Comparison of ENCODE assay signal across 20 cellular contexts in the genomic region with DNA sequence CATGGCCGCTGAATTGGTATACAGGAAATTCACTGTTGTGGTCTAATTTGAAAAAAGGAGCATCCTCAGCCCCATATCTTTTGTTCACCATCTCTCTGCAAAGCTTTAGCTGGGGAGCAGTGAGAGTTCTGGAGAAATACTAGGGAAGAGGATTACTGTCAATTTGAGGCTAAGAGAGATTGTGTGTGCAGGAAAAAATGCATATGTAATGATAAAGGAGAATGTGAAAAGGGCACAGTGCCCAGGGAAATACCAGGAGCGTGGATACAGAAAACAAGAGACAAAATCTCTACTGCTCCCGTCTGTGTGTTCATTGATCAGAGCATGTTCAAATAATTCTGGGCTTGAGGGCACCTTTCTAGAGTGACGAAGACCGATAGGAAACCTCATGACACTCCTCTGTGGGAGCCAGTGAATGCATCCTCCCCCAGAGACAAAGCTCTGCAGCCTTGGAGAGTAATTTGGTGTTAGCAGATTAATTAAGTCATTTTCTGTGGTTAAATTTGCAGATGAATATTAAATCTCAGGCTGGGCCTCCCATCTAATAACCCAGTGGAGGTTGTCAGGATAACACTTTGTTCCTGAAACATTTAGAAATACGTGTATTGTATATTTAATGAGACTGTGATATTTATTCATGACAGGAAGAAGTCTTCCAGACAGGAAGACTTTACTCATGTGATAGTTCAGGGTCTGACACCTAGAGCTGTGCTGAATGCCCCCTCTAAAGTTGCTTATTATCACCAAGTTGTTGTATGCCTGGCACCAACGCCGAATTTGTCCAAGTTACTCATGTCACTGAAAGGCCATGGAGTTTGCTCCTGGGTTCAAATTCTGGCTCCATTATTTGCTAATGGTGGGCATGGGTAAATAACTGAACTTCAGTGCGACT.
A peak's percentile ranks its signal among the peaks of the same experiment; 100 is the strongest.
DNase-seq lines count a peak whose midpoint lies in the region; ATAC-seq and TF ChIP-seq lines count a peak whose summit lies in the region.
"Had no signal": no experiment of that assay in that cellular context is flagged by ENCODE, and none has a peak within 500 bp of the region (broad histone marks: within the 10 kb centered on the region; RNA-seq: fewer than 3 reads in every experiment).

No MANE protein-coding gene starts in this region.

- peak overlapping the region; percentile 60 to 97 (median 89) for H3K27ac Mint-ChIP-seq in CD4-positive, CD25-positive, alpha-beta regulatory T cell
- peak overlapping the region; percentile 80 for H3K27ac Mint-ChIP-seq in CD8-positive, alpha-beta T cell
- peak overlapping the region; percentile 93 for H3K27ac Mint-ChIP-seq in activated CD4-positive, alpha-beta memory T cell treated with anti-CD3 and anti-CD28 coated beads, Interleukin-2, amount 10 ng/mL, durations not matched to agents 7 days and 5 days
- H3K27ac Mint-ChIP-seq in Caco-2 (ENCODE audit: unreplicated experiment) = no peak overlapping the region

- no TSS peak for BruUV-seq in Caco-2 (replicated peaks; lab: Mats Ljungman, UMichigan)

- intact Hi-C loops in CD8-positive, alpha-beta T cell (cut with DNase I, micrococcal nuclease) = loop anchor here in 1 of 2 experiments (5.0 to 10.0 kb wide), 2 partner anchors 162 to 481 kb away; no protein-coding TSS in a partner anchor
- intact Hi-C loops in Caco-2 (cut with micrococcal nuclease; ENCODE audit: unreplicated experiment) = loop anchor here (10.0 kb wide), 1 partner anchor 192 kb away; no protein-coding TSS in a partner anchor

- H3K4me1 Mint-ChIP-seq in CD4-positive, CD25-positive, alpha-beta regulatory T cell = peaks cover 4 to 26% (median 17%) of the 10 kb centered on the region in 4 donors
- peaks cover 26% of the 10 kb centered on the region for H3K4me1 Mint-ChIP-seq in CD8-positive, alpha-beta T cell (ENCODE audit: low read depth)
- H3K4me1 Mint-ChIP-seq in activated CD4-positive, alpha-beta memory T cell treated with anti-CD3 and anti-CD28 coated beads, Interleukin-2, amount 10 ng/mL, durations not matched to agents 7 days and 5 days = peaks cover 28% of the 10 kb centered on the region
- H3K4me1 Mint-ChIP-seq in Caco-2 (ENCODE audit: low read depth, unreplicated experiment) = no peaks in the 10 kb centered on the region

- no peak for ATAC-seq in CD4-positive, CD25-positive, alpha-beta regulatory T cell (ENCODE audit: low read depth in 2 of 2)
- peak; percentile 27 for ATAC-seq in CD8-positive, alpha-beta T cell
- ATAC-seq in HG03354 (IDR thresholded peaks at IDR 0.05; ENCODE audit: poor library complexity, severe bottlenecking, unreplicated experiment) = no peak
- ATAC-seq in GM19023 (IDR thresholded peaks at IDR 0.05; ENCODE audit: unreplicated experiment) = no peak
- ATAC-seq: left lung, upper lobe of right lung had no signal

- no peaks in the 10 kb centered on the region for H3K9me3 Mint-ChIP-seq in CD4-positive, CD25-positive, alpha-beta regulatory T cell
- H3K9me3 Mint-ChIP-seq in CD8-positive, alpha-beta T cell = no peaks in the 10 kb centered on the region
- H3K9me3 Mint-ChIP-seq in activated CD4-positive, alpha-beta memory T cell treated with anti-CD3 and anti-CD28 coated beads, Interleukin-2, amount 10 ng/mL, durations not matched to agents 7 days and 5 days = no peaks in the 10 kb centered on the region
- no peaks in the 10 kb centered on the region for H3K9me3 Mint-ChIP-seq in Caco-2 (ENCODE audit: unreplicated experiment)
- H3K9me3 Mint-ChIP-seq: stimulated activated naive B cell treated with anti-CD40 and anti-IgM and Interleukin-4, amounts not matched to agents 10 μg/mL and 1 μg/mL and 100 μg/mL, for 72 hours had no signal

- peak overlapping the region; percentile 67 to 84 (median 80) for H3K4me3 Mint-ChIP-seq in CD4-positive, CD25-positive, alpha-beta regulatory T cell
- H3K4me3 Mint-ChIP-seq in CD8-positive, alpha-beta T cell = no peak overlapping the region
- peak overlapping the region; percentile 75 for H3K4me3 Mint-ChIP-seq in activated CD4-positive, alpha-beta memory T cell treated with anti-CD3 and anti-CD28 coated beads, Interleukin-2, amount 10 ng/mL, durations not matched to agents 7 days and 5 days
- H3K4me3 Mint-ChIP-seq in Caco-2 (ENCODE audit: unreplicated experiment) = no peak overlapping the region

- POLR2A ChIA-PET in CD8-positive, alpha-beta T cell (lab: Charles Lee) = interaction anchor here (2.2 kb wide), 1 partner anchor 200 kb away, joined by 5 read pairs; no protein-coding TSS in a partner anchor
- POLR2A ChIA-PET in activated CD4-positive, alpha-beta memory T cell treated with anti-CD3 and anti-CD28 coated beads, Interleukin-2, amount 10 ng/mL, durations not matched to agents 7 days and 5 days (lab: Charles Lee) = interaction anchor here (0.7 to 7.3 kb wide), 23 partner anchors 10 to 435 kb away, joined by 3 to 72 read pairs (median 4); no protein-coding TSS in a partner anchor
- POLR2A ChIA-PET in Caco-2 (lab: Charles Lee) = no interaction called here

- H3K9me3 ChIP-seq in CD4-positive, CD25-positive, alpha-beta regulatory T cell (ENCODE audit: control insufficient read depth in 2 of 2, low read length in 2 of 2) = no peaks in the 10 kb centered on the region
- no peaks in the 10 kb centered on the region for H3K9me3 ChIP-seq in CD8-positive, alpha-beta T cell (ENCODE audit: low read length)
- no peaks in the 10 kb centered on the region for H3K9me3 ChIP-seq in effector memory CD4-positive, alpha-beta T cell (ENCODE audit: control insufficient read depth, low read length)
- no peaks in the 10 kb centered on the region for H3K9me3 ChIP-seq in Caco-2
- H3K9me3 ChIP-seq: BLaER1 treated with 17β-estradiol and CSF1 and Interleukin-3, amounts not matched to agents 10 nM and 100 nM; colonic mucosa; left lung; upper lobe of right lung had no signal

- peak in 1 of 3 donors; percentile 23 for DNase-seq in CD4-positive, CD25-positive, alpha-beta regulatory T cell
- DNase-seq in CD8-positive, alpha-beta T cell = no peak
- no peak for DNase-seq in activated CD4-positive, alpha-beta memory T cell treated with anti-CD3 and anti-CD28 coated beads, Interleukin-2, amount 10 ng/mL, durations not matched to agents 7 days and 5 days
- DNase-seq in effector memory CD4-positive, alpha-beta T cell = no peak
- DNase-seq in superior temporal gyrus (ENCODE audit: extremely low spot score) (no peak), Caco-2 (no peak)
- DNase-seq: colonic mucosa; DMS79; IMR-90; left lung; NCI-H2081 treated with DMSO at 0.1 percent for 48 hours; NCI-H526; PC-9; stimulated activated naive B cell treated with anti-CD40 and anti-IgM and Interleukin-4, amounts not matched to agents 10 μg/mL and 1 μg/mL and 100 μg/mL, for 72 hours; upper lobe of right lung had no signal

- H3K36me3 ChIP-seq in CD4-positive, CD25-positive, alpha-beta regulatory T cell (ENCODE audit: control insufficient read depth, insufficient read depth, low read length) = no peaks in the 10 kb centered on the region
- H3K36me3 ChIP-seq in CD8-positive, alpha-beta T cell (ENCODE audit: insufficient read depth, low read length) = no peaks in the 10 kb centered on the region
- no peaks in the 10 kb centered on the region for H3K36me3 ChIP-seq in effector memory CD4-positive, alpha-beta T cell (ENCODE audit: control insufficient read depth, insufficient read depth, low read length)
- H3K36me3 ChIP-seq in Caco-2 (ENCODE audit: control insufficient read depth, insufficient read depth, low read length) = no peaks in the 10 kb centered on the region
- H3K36me3 ChIP-seq: BLaER1 treated with 17β-estradiol and CSF1 and Interleukin-3, amounts not matched to agents 10 nM and 100 nM; colonic mucosa; left lung; upper lobe of right lung had no signal

- peaks cover 53% of the 10 kb centered on the region for H3K4me1 ChIP-seq in CD4-positive, CD25-positive, alpha-beta regulatory T cell (ENCODE audit: control insufficient read depth, insufficient read depth, low read length, poor library complexity, severe bottlenecking)
- peaks cover 12% of the 10 kb centered on the region for H3K4me1 ChIP-seq in CD8-positive, alpha-beta T cell (ENCODE audit: insufficient read depth, low read length)
- H3K4me1 ChIP-seq in effector memory CD4-positive, alpha-beta T cell (ENCODE audit: control insufficient read depth, insufficient read depth, low read length, poor library complexity, severe bottlenecking) = peaks cover 26% of the 10 kb centered on the region
- H3K4me1 ChIP-seq in Caco-2 = no peaks in the 10 kb centered on the region
- H3K4me1 ChIP-seq: colonic mucosa, parathyroid adenoma, upper lobe of right lung had no signal

- CTCF ChIA-PET in CD8-positive, alpha-beta T cell (lab: Charles Lee) = interaction anchor here (0.6 to 23.9 kb wide), 7 partner anchors 11 to 559 kb away, joined by 3 to 677 read pairs (median 5); no protein-coding TSS in a partner anchor
- CTCF ChIA-PET in activated CD4-positive, alpha-beta memory T cell treated with anti-CD3 and anti-CD28 coated beads, Interleukin-2, amount 10 ng/mL, durations not matched to agents 7 days and 5 days (lab: Charles Lee) = interaction anchor here (0.7 to 19.7 kb wide), 12 partner anchors 11 to 291 kb away, joined by 3 to 422 read pairs (median 6); no protein-coding TSS in a partner anchor
- CTCF ChIA-PET in Caco-2 (lab: Charles Lee) = no interaction called here

- H3K27me3 ChIP-seq in CD4-positive, CD25-positive, alpha-beta regulatory T cell (ENCODE audit: control insufficient read depth, insufficient read depth, low read length) = no peaks in the 10 kb centered on the region
- no peaks in the 10 kb centered on the region for H3K27me3 ChIP-seq in CD8-positive, alpha-beta T cell (ENCODE audit: insufficient read depth, low read length)
- no peaks in the 10 kb centered on the region for H3K27me3 ChIP-seq in effector memory CD4-positive, alpha-beta T cell (replicated peaks; ENCODE audit: control insufficient read depth, insufficient read depth, low read length, poor library complexity, severe bottlenecking)
- H3K27me3 ChIP-seq in Caco-2 (replicated peaks; ENCODE audit: control insufficient read depth, insufficient read depth, low read length) = no peaks in the 10 kb centered on the region
- H3K27me3 ChIP-seq: BLaER1 treated with 17β-estradiol and CSF1 and Interleukin-3, amounts not matched to agents 10 nM and 100 nM; colonic mucosa; left lung; upper lobe of right lung had no signal

- no peak for TF ChIP-seq CTCF in CD8-positive, alpha-beta T cell (IDR thresholded peaks at IDR 0.05)
- no peak for TF ChIP-seq CTCF in Caco-2 (IDR thresholded peaks at IDR 0.05; ENCODE audit: insufficient read depth in 1 of 2, low read depth in 1 of 2, low read length in 1 of 2, severe bottlenecking in 1 of 2, unreplicated experiment in 1 of 2)

- peak overlapping the region; percentile 71 for H3K4me3 ChIP-seq in CD4-positive, CD25-positive, alpha-beta regulatory T cell (ENCODE audit: low read depth, low read length)
- no peak overlapping the region for H3K4me3 ChIP-seq in CD8-positive, alpha-beta T cell (ENCODE audit: low read depth, low read length)
- peak overlapping the region; percentile 1 for H3K4me3 ChIP-seq in effector memory CD4-positive, alpha-beta T cell (ENCODE audit: insufficient read depth, low read depth, low read length, poor library complexity, severe bottlenecking)
- H3K4me3 ChIP-seq in Caco-2 (ENCODE audit: low read depth, low read length) = no peak overlapping the region
- H3K4me3 ChIP-seq: BLaER1 treated with 17β-estradiol and CSF1 and Interleukin-3, amounts not matched to agents 10 nM and 100 nM; colonic mucosa; left lung; PC-9; upper lobe of right lung had no signal

- peak overlapping the region; percentile 66 for H3K27ac ChIP-seq in CD4-positive, CD25-positive, alpha-beta regulatory T cell (ENCODE audit: insufficient read depth, low read length, poor library complexity, severe bottlenecking)
- no peak overlapping the region for H3K27ac ChIP-seq in CD8-positive, alpha-beta T cell (ENCODE audit: low read depth, low read length)
- no peak overlapping the region for H3K27ac ChIP-seq in effector memory CD4-positive, alpha-beta T cell (ENCODE audit: insufficient read depth, low read length, poor library complexity, severe bottlenecking)
- H3K27ac ChIP-seq: BLaER1 treated with 17β-estradiol and CSF1 and Interleukin-3, amounts not matched to agents 10 nM and 100 nM; colonic mucosa; epithelial cell of prostate; left lung; parathyroid adenoma; PC-9; upper lobe of right lung had no signal

- no peaks in the 10 kb centered on the region for H3K36me3 Mint-ChIP-seq in CD4-positive, CD25-positive, alpha-beta regulatory T cell
- no peaks in the 10 kb centered on the region for H3K36me3 Mint-ChIP-seq in CD8-positive, alpha-beta T cell
- H3K36me3 Mint-ChIP-seq in activated CD4-positive, alpha-beta memory T cell treated with anti-CD3 and anti-CD28 coated beads, Interleukin-2, amount 10 ng/mL, durations not matched to agents 7 days and 5 days (ENCODE audit: low read depth) = no peaks in the 10 kb centered on the region
- no peaks in the 10 kb centered on the region for H3K36me3 Mint-ChIP-seq in Caco-2 (ENCODE audit: insufficient read depth, unreplicated experiment)
- H3K36me3 Mint-ChIP-seq: stimulated activated naive B cell treated with anti-CD40 and anti-IgM and Interleukin-4, amounts not matched to agents 10 μg/mL and 1 μg/mL and 100 μg/mL, for 72 hours had no signal

- H3K27me3 Mint-ChIP-seq in CD4-positive, CD25-positive, alpha-beta regulatory T cell = no peaks in the 10 kb centered on the region
- no peaks in the 10 kb centered on the region for H3K27me3 Mint-ChIP-seq in CD8-positive, alpha-beta T cell (ENCODE audit: low read depth)
- no peaks in the 10 kb centered on the region for H3K27me3 Mint-ChIP-seq in activated CD4-positive, alpha-beta memory T cell treated with anti-CD3 and anti-CD28 coated beads, Interleukin-2, amount 10 ng/mL, durations not matched to agents 7 days and 5 days
- peaks cover 8% of the 10 kb centered on the region for H3K27me3 Mint-ChIP-seq in Caco-2 (ENCODE audit: insufficient read depth, unreplicated experiment)

Comparison
In these comparisons a context has a peak if more than half of its experiments do, and no peak if none do; other contexts are left out.
1. H3K4me3 ChIP-seq: peak in CD4-positive, CD25-positive, alpha-beta regulatory T cell (single experiment) and effector memory CD4-positive, alpha-beta T cell (single experiment); none in CD8-positive, alpha-beta T cell (single experiment) and Caco-2 (single experiment).
2. H3K4me3 Mint-ChIP-seq: peak in CD4-positive, CD25-positive, alpha-beta regulatory T cell (4 of 4) and activated CD4-positive, alpha-beta memory T cell treated with anti-CD3 and anti-CD28 coated beads, Interleukin-2, amount 10 ng/mL, durations not matched to agents 7 days and 5 days (single experiment); none in CD8-positive, alpha-beta T cell (single experiment) and Caco-2 (single experiment).